Comparison of ENCODE assay signal across 21 cellular contexts in genomic region chr2:14720739-14721138, GRCh38.
"Had no signal": no experiment of that assay in that cellular context is flagged by ENCODE, and none has a peak within 500 bp of the region (broad histone marks: within the 10 kb centered on the region; RNA-seq: fewer than 3 reads in every experiment).

No MANE protein-coding gene starts in this region.

- H3K4me3 ChIP-seq: MG63, SJCRH30 had no signal

- ATAC-seq: Panc1, Right ventricle myocardium inferior, SK-N-SH treated with all-trans-retinoic acid at 6 μM for 48 hours had no signal

- H3K36me3 ChIP-seq: MG63, SJCRH30 had no signal

- H3K9me3 ChIP-seq: MG63, SJCRH30 had no signal

- H3K4me1 ChIP-seq: SJCRH30 had no signal

- H3K27me3 ChIP-seq: MG63, SJCRH30 had no signal

- H3K27ac ChIP-seq: HL-60, SJCRH30 had no signal

- DNase-seq: KBM-7; NCI-H1092 treated with DMSO at 0.1 percent for 48 hours; NCI-H1436; NCI-H187; NCI-H2029; NCI-H2081 treated with DMSO at 0.1 percent for 48 hours; NCI-H2171; NCI-H226; NCI-H446; NCI-H510A; NCI-H524 treated with DMSO at 0.1 percent for 48 hours; NCI-H69; NCI-H774; NK-92 treated with Interleukin-12 subunit alpha and Interleukin-12 subunit beta, amount 100 ng/mL, for 24 hours; SHP77 treated with DMSO at 0.1 percent for 48 hours had no signal
